Comparison of ENCODE assay signal across 21 cellular contexts in the genomic region with DNA sequence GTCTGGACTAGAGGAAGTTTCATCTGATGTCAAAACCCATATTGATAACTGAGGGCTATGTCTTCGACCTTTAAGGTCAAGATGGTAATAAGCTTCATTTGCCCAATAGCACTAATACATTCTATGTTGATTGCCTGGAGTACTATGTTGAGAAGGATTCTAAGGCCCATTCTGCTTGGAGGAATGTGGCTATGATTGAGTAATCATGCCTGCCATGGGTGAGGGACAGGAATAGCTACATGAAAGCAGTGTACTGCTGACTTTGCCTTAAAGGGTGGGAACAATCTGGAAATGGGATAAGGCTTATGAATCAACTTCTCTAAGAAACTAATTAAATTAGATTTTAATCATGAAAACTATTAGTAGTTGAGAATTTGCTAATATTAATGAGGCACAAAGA. TPM values are rescaled to one million over a fixed set of nuclear protein-coding genes. Genes with fewer than 3 reads are reported as not detected.
DNase-seq lines count a peak whose midpoint lies in the region; ATAC-seq, FAIRE-seq and TF ChIP-seq lines count a peak whose summit lies in the region.
"Had no signal": no experiment of that assay in that cellular context is flagged by ENCODE, and none has a peak within 500 bp of the region (broad histone marks: within the 10 kb centered on the region; RNA-seq: fewer than 3 reads in every experiment).

No MANE protein-coding gene starts in this region.

- FAIRE-seq in kidney (lab: Jason Lieb, UNC) = no peak
- FAIRE-seq: frontal cortex, GM12878, small intestine had no signal

- H3K9me3 ChIP-seq in heart right ventricle = no peaks in the 10 kb centered on the region
- no peaks in the 10 kb centered on the region for H3K9me3 ChIP-seq in kidney (ENCODE audit: control insufficient read depth in 1 of 2, low read length in 2 of 2)
- H3K9me3 ChIP-seq: Caco-2 had no signal

- no peaks in the 10 kb centered on the region for H3K9me3 Mint-ChIP-seq in activated T-cell treated with anti-CD3 and anti-CD28 coated beads, Interleukin-2, amount 50 U/mL, for 72 hours
- H3K9me3 Mint-ChIP-seq: activated CD4-positive, alpha-beta T cell treated with anti-CD3 and anti-CD28 coated beads, Interleukin-2, amount 10 ng/mL, durations not matched to agents 24 days and 14 days; activated naive CD4-positive, alpha-beta T cell treated with anti-CD3 and anti-CD28 coated beads, Interleukin-2, amount 50 U/mL, for 72 hours; GM23338 had no signal

- peaks cover 0 to 38% (median 12%) of the 10 kb centered on the region in 9 donors for H3K4me1 ChIP-seq in heart right ventricle
- H3K4me1 ChIP-seq in kidney (ENCODE audit: control insufficient read depth in 1 of 2, insufficient read depth in 1 of 2, low read depth in 1 of 2, low read length in 2 of 2) = no peaks in the 10 kb centered on the region
- H3K4me1 ChIP-seq: Caco-2 had no signal

- no peak overlapping the region for H3K9ac ChIP-seq in kidney (ENCODE audit: low read length in 2 of 2)

- H3K36me3 ChIP-seq in heart right ventricle (peaks cover 0 to 98% (median 27%) of the 10 kb centered on the region in 9 donors), kidney (ENCODE audit: control insufficient read depth in 1 of 2, insufficient read depth in 2 of 2, low read length in 2 of 2) (peaks cover 9 to 17% of the 10 kb centered on the region in 2 donors)

- H3K36me3 Mint-ChIP-seq in activated T-cell treated with anti-CD3 and anti-CD28 coated beads, Interleukin-2, amount 50 U/mL, for 72 hours (ENCODE audit: insufficient read depth in 2 of 2) = peaks cover 7 to 21% of the 10 kb centered on the region in 2 donors

- WGBS in heart right ventricle, 2 donors = 56 to 74% methylated on average over 1 of the region's 1 CpG

- H3K4me3 ChIP-seq in heart right ventricle (no peak overlapping the region), kidney (ENCODE audit: low read length in 2 of 2) (no peak overlapping the region)
- H3K4me3 ChIP-seq: GM12878, GM23338 had no signal

- TF ChIP-seq CTCF in heart right ventricle (IDR thresholded peaks at IDR 0.05) = no peak
- no peak for TF ChIP-seq CTCF in kidney (IDR thresholded peaks at IDR 0.05; ENCODE audit: borderline replicate concordance, extremely low read depth, insufficient read depth)

- DNase-seq in HCEC 1CT = peak; percentile 9
- DNase-seq in amniotic epithelial cell (ENCODE audit: low read depth) = peak; percentile 74
- no peak for DNase-seq in heart right ventricle
- peak; percentile 67 for DNase-seq in myocyte (ENCODE audit: low read depth)
- no peak for DNase-seq in kidney
- DNase-seq in activated T-cell treated with anti-CD3 and anti-CD28 coated beads, Interleukin-2, amount 50 U/mL, for 72 hours = no peak
- no peak for DNase-seq in NCI-H446 (lab: John Stamatoyannopoulos, UW)
- DNase-seq: activated CD4-positive, alpha-beta T cell treated with anti-CD3 and anti-CD28 coated beads, Interleukin-2, amount 10 ng/mL, durations not matched to agents 24 days and 14 days; caudate nucleus; effector memory CD4-positive, alpha-beta T cell; Karpas-422; NCI-H345; nucleus accumbens; SHP77; small intestine had no signal

- H3K27ac ChIP-seq in heart right ventricle (peak overlapping the region in 6 of 10 donors; percentile 6 to 46 (median 28)), kidney (ENCODE audit: low read depth in 2 of 2, low read length in 2 of 2) (no peak overlapping the region)

- H3K27me3 Mint-ChIP-seq in activated T-cell treated with anti-CD3 and anti-CD28 coated beads, Interleukin-2, amount 50 U/mL, for 72 hours (ENCODE audit: low read depth) = no peaks in the 10 kb centered on the region
- H3K27me3 Mint-ChIP-seq: activated CD4-positive, alpha-beta T cell treated with anti-CD3 and anti-CD28 coated beads, Interleukin-2, amount 10 ng/mL, durations not matched to agents 24 days and 14 days had no signal

- intact Hi-C loops in heart right ventricle (cut with DNase I) (no loop called here), kidney (cut with DNase I) (no loop called here)

- H3K27ac Mint-ChIP-seq in activated T-cell treated with anti-CD3 and anti-CD28 coated beads, Interleukin-2, amount 50 U/mL, for 72 hours = no peak overlapping the region
- H3K27ac Mint-ChIP-seq: activated CD4-positive, alpha-beta T cell treated with anti-CD3 and anti-CD28 coated beads, Interleukin-2, amount 10 ng/mL, durations not matched to agents 24 days and 14 days; activated naive CD4-positive, alpha-beta T cell treated with anti-CD3 and anti-CD28 coated beads, Interleukin-2, amount 50 U/mL, for 72 hours; GM23338 had no signal

- peak; percentile 78 to 95 (median 88) for ATAC-seq in heart right ventricle
- no peak for ATAC-seq in activated T-cell treated with anti-CD3 and anti-CD28 coated beads, Interleukin-2, amount 50 U/mL, for 72 hours (replicated peaks in 1 of 2)
- ATAC-seq in HG02981 (IDR thresholded peaks at IDR 0.05; ENCODE audit: unreplicated experiment) = no peak
- ATAC-seq: activated naive CD4-positive, alpha-beta T cell treated with anti-CD3 and anti-CD28 coated beads, Interleukin-2, amount 50 U/mL, for 72 hours; GM12878; GM23338 had no signal

- H3K4me1 Mint-ChIP-seq in activated T-cell treated with anti-CD3 and anti-CD28 coated beads, Interleukin-2, amount 50 U/mL, for 72 hours (ENCODE audit: low read depth) = no peaks in the 10 kb centered on the region
- H3K4me1 Mint-ChIP-seq: activated CD4-positive, alpha-beta T cell treated with anti-CD3 and anti-CD28 coated beads, Interleukin-2, amount 10 ng/mL, durations not matched to agents 24 days and 14 days had no signal

- no peak overlapping the region for H3K4me3 Mint-ChIP-seq in activated T-cell treated with anti-CD3 and anti-CD28 coated beads, Interleukin-2, amount 50 U/mL, for 72 hours
- H3K4me3 Mint-ChIP-seq: activated CD4-positive, alpha-beta T cell treated with anti-CD3 and anti-CD28 coated beads, Interleukin-2, amount 10 ng/mL, durations not matched to agents 24 days and 14 days; GM23338 had no signal

- no peaks in the 10 kb centered on the region for H3K27me3 ChIP-seq in heart right ventricle

RNA-seq across cellular contexts. Expression of gene NNT, which starts 13.6 kb away (rescaled TPM):
- 100 to 1,000 TPM; 383 to 731 (median 639) TPM for total RNA-seq in heart right ventricle
- 10 to 100 TPM; 40.8 to 78.5 TPM for polyA plus RNA-seq in heart right ventricle
- 170 and 190 TPM in 2 replicates for total RNA-seq in myocyte
- polyA plus RNA-seq in myocyte (2012) = 52.9 TPM
- 101 TPM for total RNA-seq in kidney
- 56.4 TPM for polyA plus RNA-seq in kidney (ENCODE audit: insufficient read depth, low read depth, low replicate concordance)
- 100 to 1,000 TPM; 121 to 138 TPM for total RNA-seq in activated T-cell treated with anti-CD3 and anti-CD28 coated beads, Interleukin-2, amount 50 U/mL, for 72 hours

RNA-seq across cellular contexts. Expression of gene PAIP1, which starts 59.7 kb away (rescaled TPM):
- 100 to 1,000 TPM; 112 to 162 (median 138) TPM for total RNA-seq in heart right ventricle
- 10 to 100 TPM; 51.1 to 84.6 TPM for polyA plus RNA-seq in heart right ventricle
- total RNA-seq in myocyte = 131 and 141 TPM in 2 replicates
- 94.8 TPM for polyA plus RNA-seq in myocyte (2012)
- 65.0 TPM for total RNA-seq in kidney
- polyA plus RNA-seq in kidney (ENCODE audit: insufficient read depth, low read depth, low replicate concordance) = 75.8 TPM
- 10 to 100 TPM; 65.0 to 69.8 TPM for total RNA-seq in activated T-cell treated with anti-CD3 and anti-CD28 coated beads, Interleukin-2, amount 50 U/mL, for 72 hours

Comparison
In these comparisons a context has a peak if more than half of its experiments do, and no peak if none do; other contexts are left out.
1. DNase-seq: peak in HCEC 1CT (single experiment), amniotic epithelial cell (single experiment) and myocyte (single experiment); none in heart right ventricle (0 of 2), kidney (single experiment), activated T-cell treated with anti-CD3 and anti-CD28 coated beads, Interleukin-2, amount 50 U/mL, for 72 hours (0 of 2) and NCI-H446 (0 of 2).
2. ATAC-seq: peak in heart right ventricle (8 of 8); none in activated T-cell treated with anti-CD3 and anti-CD28 coated beads, Interleukin-2, amount 50 U/mL, for 72 hours (0 of 2) and HG02981 (single experiment).
3. H3K27ac ChIP-seq: peak in heart right ventricle (6 of 10); none in kidney (0 of 2).